In the genomic region with DNA sequence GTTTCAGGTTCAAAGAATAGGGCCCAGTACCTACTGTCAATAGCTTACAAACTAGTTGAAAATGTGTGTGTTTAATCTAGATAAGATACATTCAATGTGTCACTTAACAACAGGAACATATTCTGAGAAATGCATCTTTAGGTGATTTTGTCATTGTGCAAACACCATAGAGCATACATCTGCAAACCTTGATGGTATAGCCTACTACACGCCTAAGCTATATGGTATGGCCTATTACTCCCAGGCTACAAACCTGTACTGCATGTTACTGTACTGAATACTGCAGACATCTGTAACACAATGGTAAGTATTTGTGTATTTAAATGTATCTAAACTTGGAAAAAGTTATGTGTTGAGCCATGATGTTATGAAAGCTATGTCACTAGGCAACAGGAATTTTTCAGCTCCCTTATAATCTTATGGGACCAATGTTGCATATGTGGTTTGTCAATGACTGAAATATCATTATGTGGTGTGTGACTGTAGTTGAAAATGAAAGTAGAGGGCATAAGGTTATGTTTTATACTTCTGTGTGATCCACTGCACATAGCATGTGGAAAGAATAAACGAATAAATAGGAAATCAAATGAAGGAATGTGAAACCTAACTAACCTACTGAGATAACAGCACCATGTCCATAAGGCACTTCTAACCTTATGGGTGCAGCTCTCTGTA, we compare ENCODE assay signal across 13 cellular contexts.
"Had no signal": no experiment of that assay in that cellular context is flagged by ENCODE, and none has a peak within 500 bp of the region (broad histone marks: within the 10 kb centered on the region; RNA-seq: fewer than 3 reads in every experiment).

No MANE protein-coding gene starts in this region.

- H3K9me3 ChIP-seq: ascending aorta, heart right ventricle had no signal

- H3K27ac ChIP-seq: ascending aorta, epithelial cell of prostate, heart right ventricle had no signal

- H3K36me3 ChIP-seq: ascending aorta, heart right ventricle had no signal

- DNase-seq: activated naive CD4-positive, alpha-beta T cell treated with Interleukin-2 at 50 U/mL for 16 hours; activated T-cell treated with anti-CD3 and anti-CD28 coated beads for 4 hours; dermis blood vessel endothelial cell; effector memory CD8-positive, alpha-beta T cell; heart right ventricle; naive thymus-derived CD4-positive, alpha-beta T cell; stimulated activated CD4-positive, alpha-beta T cell treated with anti-CD3 and anti-CD28 coated beads, Interleukin-15, amount 100 ng/mL, for 24 hours; stimulated activated CD4-positive, alpha-beta T cell treated with anti-CD3 and anti-CD28 coated beads, Interleukin-4, amount 100 ng/mL, for 1 hour; stimulated activated naive B cell treated with anti-CD40 and anti-IgM and Interleukin-4, amounts not matched to agents 10 μg/mL and 1 μg/mL and 100 μg/mL, for 72 hours had no signal

- H3K27me3 ChIP-seq: ascending aorta had no signal

- ATAC-seq: activated T-helper 17 cell treated with anti-CD3 and anti-CD28 coated beads, Interleukin-2, amount 50 U/mL, for 72 hours; effector memory CD8-positive, alpha-beta T cell; heart right ventricle; naive thymus-derived CD4-positive, alpha-beta T cell; stimulated activated naive B cell treated with anti-CD40 and anti-IgM and Interleukin-4, amounts not matched to agents 10 μg/mL and 1 μg/mL and 100 μg/mL, for 72 hours had no signal

- H3K4me1 ChIP-seq: ascending aorta, heart right ventricle had no signal

- H3K4me3 ChIP-seq: ascending aorta, heart right ventricle, lung had no signal
